Comparison of ENCODE assay signal across 23 cellular contexts in the genomic region with DNA sequence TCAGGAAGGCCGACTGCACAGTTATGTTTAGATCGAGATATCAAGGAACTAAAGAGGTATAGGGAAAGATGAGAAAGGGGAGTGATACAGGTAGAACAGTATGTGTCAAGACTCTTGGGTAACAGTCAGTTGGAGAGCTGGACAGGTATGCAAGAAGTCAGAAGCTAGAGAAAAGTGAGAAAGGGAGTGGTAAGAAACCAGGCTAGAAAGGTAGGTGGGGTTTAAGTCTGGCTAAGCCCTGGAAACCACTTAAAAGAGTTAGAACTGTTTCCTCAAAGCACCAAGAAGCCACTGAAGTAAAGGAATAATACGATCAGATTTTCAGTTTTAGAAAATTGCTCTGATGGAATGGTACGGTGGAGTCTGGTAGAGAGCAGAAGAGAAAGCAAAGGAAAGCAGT.
"Had no signal": no experiment of that assay in that cellular context is flagged by ENCODE, and none has a peak within 500 bp of the region (broad histone marks: within the 10 kb centered on the region; RNA-seq: fewer than 3 reads in every experiment).

No MANE protein-coding gene starts in this region.

- H3K4me1 Mint-ChIP-seq: activated CD4-positive, alpha-beta memory T cell treated with anti-CD3 and anti-CD28 coated beads, Interleukin-2, amount 10 ng/mL, durations not matched to agents 7 days and 5 days; neural crest cell had no signal

- H3K27me3 Mint-ChIP-seq: activated CD4-positive, alpha-beta memory T cell treated with anti-CD3 and anti-CD28 coated beads, Interleukin-2, amount 10 ng/mL, durations not matched to agents 7 days and 5 days; effector memory CD8-positive, alpha-beta T cell; stimulated activated naive CD8-positive, alpha-beta T cell treated with anti-CD3 and anti-CD28 coated beads, Interleukin-15, amount 100 ng/mL, for 72 hours had no signal

- DNase-seq: activated CD4-positive, alpha-beta memory T cell treated with anti-CD3 and anti-CD28 coated beads, Interleukin-2, amount 10 ng/mL, durations not matched to agents 7 days and 5 days; activated CD4-positive, CD25-positive, alpha-beta regulatory T cell treated with anti-CD3 and anti-CD28 coated beads, Interleukin-2, amount 50 U/mL, for 72 hours; activated effector memory CD4-positive, alpha-beta T cell treated with Interleukin-2 at 50 U/mL for 16 hours; activated naive CD4-positive, alpha-beta T cell treated with anti-CD3 and anti-CD28 coated beads, Interleukin-2, amount 50 U/mL, for 16 hours; activated T-cell treated with anti-CD3 and anti-CD28 coated beads, Interleukin-2, amount 50 U/mL, for 4 hours; colonic mucosa; dorsolateral prefrontal cortex; effector memory CD8-positive, alpha-beta T cell; esophagus squamous epithelium; gastrocnemius medialis; hippocampal formation; left ventricle myocardium superior; occipital lobe; posterior cingulate gyrus; right lobe of liver; stimulated activated CD4-positive, alpha-beta T cell treated with anti-CD3 and anti-CD28 coated beads, Interleukin-1b, Interleukin-23, amount 100 ng/mL, for 48 hours; stimulated activated naive CD8-positive, alpha-beta T cell treated with anti-CD3 and anti-CD28 coated beads, Interleukin-15, amount 100 ng/mL, for 72 hours; SW 1271; tibial artery; WERI-Rb-1 had no signal

- H3K36me3 ChIP-seq: breast epithelium, colonic mucosa, tibial artery, WERI-Rb-1 had no signal

- H3K27ac Mint-ChIP-seq: activated CD4-positive, alpha-beta memory T cell treated with anti-CD3 and anti-CD28 coated beads, Interleukin-2, amount 10 ng/mL, durations not matched to agents 7 days and 5 days; stimulated activated naive CD8-positive, alpha-beta T cell treated with anti-CD3 and anti-CD28 coated beads, Interleukin-15, amount 100 ng/mL, for 72 hours had no signal

- ATAC-seq: activated T-cell treated with anti-CD3 and anti-CD28 coated beads, Interleukin-2, amount 50 U/mL, for 4 hours; effector memory CD8-positive, alpha-beta T cell; gastrocnemius medialis; right lobe of liver; stimulated activated naive CD8-positive, alpha-beta T cell treated with anti-CD3 and anti-CD28 coated beads, Interleukin-15, amount 100 ng/mL, for 72 hours had no signal

- H3K4me3 Mint-ChIP-seq: activated CD4-positive, alpha-beta memory T cell treated with anti-CD3 and anti-CD28 coated beads, Interleukin-2, amount 10 ng/mL, durations not matched to agents 7 days and 5 days; activated T-cell treated with anti-CD3 and anti-CD28 coated beads, Interleukin-2, amount 50 U/mL, for 4 hours; effector memory CD8-positive, alpha-beta T cell; neural crest cell; stimulated activated naive CD8-positive, alpha-beta T cell treated with anti-CD3 and anti-CD28 coated beads, Interleukin-15, amount 100 ng/mL, for 72 hours had no signal

- H3K9me3 Mint-ChIP-seq: activated CD4-positive, alpha-beta memory T cell treated with anti-CD3 and anti-CD28 coated beads, Interleukin-2, amount 10 ng/mL, durations not matched to agents 7 days and 5 days; activated T-cell treated with anti-CD3 and anti-CD28 coated beads, Interleukin-2, amount 50 U/mL, for 4 hours; effector memory CD8-positive, alpha-beta T cell; neural crest cell; stimulated activated naive CD8-positive, alpha-beta T cell treated with anti-CD3 and anti-CD28 coated beads, Interleukin-15, amount 100 ng/mL, for 72 hours had no signal

- H3K9me3 ChIP-seq: breast epithelium, colonic mucosa, esophagus squamous epithelium, gastrocnemius medialis, right lobe of liver, tibial artery had no signal

- H3K27ac ChIP-seq: breast epithelium, colonic mucosa, dorsolateral prefrontal cortex, esophagus squamous epithelium, right lobe of liver, skin epidermis, tibial artery, WERI-Rb-1 had no signal
